In genomic region chr1:143884532-143884931, GRCh38 we compare ENCODE assay signal across 8 cellular contexts.
DNase-seq lines count a peak whose midpoint lies in the region; ATAC-seq and TF ChIP-seq lines count a peak whose summit lies in the region.
"Not testable (repeated sequence)": the region's sequence is repeated elsewhere in the genome, so short reads cannot be mapped to it uniquely, and the experiment has no call there.

No MANE protein-coding gene starts in this region.

- H3K27me3 ChIP-seq in CD8-positive, alpha-beta T cell (ENCODE audit: insufficient read depth, low read length); RWPE2 (ENCODE audit: insufficient read depth, poor library complexity, severe bottlenecking); naive thymus-derived CD4-positive, alpha-beta T cell (ENCODE audit: control insufficient read depth in 2 of 2, insufficient read depth in 2 of 2, low read length in 2 of 2): not testable (repeated sequence)

- H3K4me1 ChIP-seq in CD8-positive, alpha-beta T cell (ENCODE audit: insufficient read depth, low read length); RWPE2 (ENCODE audit: insufficient read depth, poor library complexity, severe bottlenecking); naive thymus-derived CD4-positive, alpha-beta T cell (ENCODE audit: control insufficient read depth in 2 of 2, insufficient read depth in 2 of 2, low read length in 2 of 2): not testable (repeated sequence)

- peak; percentile 18 to 71 (median 39) for DNase-seq in CD8-positive, alpha-beta T cell
- DNase-seq in RWPE2 (ENCODE audit: low spot score), result not testable (repeated sequence)
- peak in 1 of 2 donors; percentile 80 for DNase-seq in activated T-cell treated with anti-CD3 and anti-CD28 coated beads, Interleukin-2, amount 50 U/mL, for 72 hours
- peak; percentile 31 to 55 (median 34) for DNase-seq in effector memory CD8-positive, alpha-beta T cell
- DNase-seq in naive thymus-derived CD4-positive, alpha-beta T cell, result peak; percentile 15 to 61 (median 55)
- peak; percentile 3 to 25 (median 18) for DNase-seq in stimulated activated CD4-positive, alpha-beta T cell treated with anti-CD3 and anti-CD28 coated beads, TNF-alpha, amount 100 ng/mL, for 4 hours (ENCODE audit: low read depth in 3 of 3)

- TF ChIP-seq CTCF in CD8-positive, alpha-beta T cell (IDR thresholded peaks at IDR 0.05), result peak; percentile 60
- TF ChIP-seq CTCF in RWPE2 (IDR thresholded peaks at IDR 0.05; ENCODE audit: poor library complexity, severe bottlenecking), result peak; percentile 54

- CTCF ChIA-PET in CD8-positive, alpha-beta T cell (lab: Charles Lee); naive thymus-derived CD4-positive, alpha-beta T cell (lab: Charles Lee): not testable (repeated sequence)

- peak overlapping the region; percentile 74 for H3K4me3 Mint-ChIP-seq in CD8-positive, alpha-beta T cell
- H3K4me3 Mint-ChIP-seq in activated T-cell treated with anti-CD3 and anti-CD28 coated beads, Interleukin-2, amount 50 U/mL, for 72 hours, result peak overlapping the region in 1 of 2 donors; percentile 73
- peak overlapping the region; percentile 15 to 52 for H3K4me3 Mint-ChIP-seq in effector memory CD8-positive, alpha-beta T cell
- H3K4me3 Mint-ChIP-seq in naive thymus-derived CD4-positive, alpha-beta T cell, result peak overlapping the region in 9 of 10 donors; percentile 57 to 82 (median 70)

- not testable (repeated sequence) for H3K27ac Mint-ChIP-seq in CD8-positive, alpha-beta T cell; activated T-cell treated with anti-CD3 and anti-CD28 coated beads, Interleukin-2, amount 50 U/mL, for 72 hours; effector memory CD8-positive, alpha-beta T cell; naive thymus-derived CD4-positive, alpha-beta T cell

- not testable (repeated sequence) for H3K9me3 Mint-ChIP-seq in CD8-positive, alpha-beta T cell; activated T-cell treated with anti-CD3 and anti-CD28 coated beads, Interleukin-2, amount 50 U/mL, for 72 hours; effector memory CD8-positive, alpha-beta T cell; naive thymus-derived CD4-positive, alpha-beta T cell

- not testable (repeated sequence) for H3K36me3 ChIP-seq in CD8-positive, alpha-beta T cell (ENCODE audit: insufficient read depth, low read length); RWPE2 (ENCODE audit: low read depth); naive thymus-derived CD4-positive, alpha-beta T cell (ENCODE audit: control insufficient read depth in 2 of 3, insufficient read depth in 3 of 3, low read length in 3 of 3)

- not testable (repeated sequence) for H3K9me3 ChIP-seq in CD8-positive, alpha-beta T cell (ENCODE audit: low read length); RWPE2 (ENCODE audit: severe bottlenecking); naive thymus-derived CD4-positive, alpha-beta T cell (ENCODE audit: control insufficient read depth in 2 of 3, low read length in 3 of 3)

- intact Hi-C loops in CD8-positive, alpha-beta T cell (cut with DNase I, micrococcal nuclease); naive thymus-derived CD4-positive, alpha-beta T cell (cut with micrococcal nuclease): not testable (repeated sequence)

- ATAC-seq in CD8-positive, alpha-beta T cell, result peak; percentile 85
- ATAC-seq in GM21381 (IDR thresholded peaks at IDR 0.05; ENCODE audit: unreplicated experiment), result peak; percentile 81
- ATAC-seq in HG03064 (IDR thresholded peaks at IDR 0.05; ENCODE audit: low read depth, unreplicated experiment), result peak; percentile 89
- peak; percentile 81 for ATAC-seq in RWPE2 (ENCODE audit: low read depth)
- ATAC-seq in activated T-cell treated with anti-CD3 and anti-CD28 coated beads, Interleukin-2, amount 50 U/mL, for 72 hours (replicated peaks in 1 of 2), result peak; percentile 52 to 83
- peak; percentile 80 for ATAC-seq in effector memory CD8-positive, alpha-beta T cell (replicated peaks)
- peak; percentile 93 for ATAC-seq in naive thymus-derived CD4-positive, alpha-beta T cell

- POLR2A ChIA-PET in CD8-positive, alpha-beta T cell (lab: Charles Lee); naive thymus-derived CD4-positive, alpha-beta T cell (lab: Charles Lee): not testable (repeated sequence)

- H3K36me3 Mint-ChIP-seq in CD8-positive, alpha-beta T cell; activated T-cell treated with anti-CD3 and anti-CD28 coated beads, Interleukin-2, amount 50 U/mL, for 72 hours (ENCODE audit: insufficient read depth in 2 of 2); effector memory CD8-positive, alpha-beta T cell (ENCODE audit: insufficient read depth); naive thymus-derived CD4-positive, alpha-beta T cell: not testable (repeated sequence)

- not testable (repeated sequence) for H3K27me3 Mint-ChIP-seq in CD8-positive, alpha-beta T cell (ENCODE audit: low read depth); activated T-cell treated with anti-CD3 and anti-CD28 coated beads, Interleukin-2, amount 50 U/mL, for 72 hours (ENCODE audit: low read depth); effector memory CD8-positive, alpha-beta T cell; naive thymus-derived CD4-positive, alpha-beta T cell

- not testable (repeated sequence) for H3K4me1 Mint-ChIP-seq in CD8-positive, alpha-beta T cell (ENCODE audit: low read depth); activated T-cell treated with anti-CD3 and anti-CD28 coated beads, Interleukin-2, amount 50 U/mL, for 72 hours (ENCODE audit: low read depth); effector memory CD8-positive, alpha-beta T cell (ENCODE audit: low read depth in 2 of 2); naive thymus-derived CD4-positive, alpha-beta T cell

- not testable (repeated sequence) for H3K4me3 ChIP-seq in CD8-positive, alpha-beta T cell (ENCODE audit: low read depth, low read length); naive thymus-derived CD4-positive, alpha-beta T cell (ENCODE audit: low read length)
- peak overlapping the region; percentile 16 for H3K4me3 ChIP-seq in RWPE2 (ENCODE audit: severe bottlenecking)

- H3K27ac ChIP-seq in CD8-positive, alpha-beta T cell (ENCODE audit: low read depth, low read length); RWPE2 (ENCODE audit: poor library complexity, severe bottlenecking); naive thymus-derived CD4-positive, alpha-beta T cell (ENCODE audit: low read depth, low read length): not testable (repeated sequence)
